ENCODE assay signal across 23 cellular contexts in genomic region chr5:105304859-105305258, GRCh38.
"Had no signal": no experiment of that assay in that cellular context is flagged by ENCODE, and none has a peak within 500 bp of the region (broad histone marks: within the 10 kb centered on the region; RNA-seq: fewer than 3 reads in every experiment).

No MANE protein-coding gene starts in this region.

- H3K27ac ChIP-seq: adrenal gland, ascending aorta, breast epithelium, coronary artery, sigmoid colon, testis, vagina had no signal

- DNase-seq: activated CD4-positive, alpha-beta T cell treated with anti-CD3 and anti-CD28 coated beads for 36 hours; activated CD4-positive, alpha-beta T cell treated with anti-CD3 and anti-CD28 coated beads, Interleukin-2, amount 50 U/mL, for 4 hours; activated CD8-positive, alpha-beta memory T cell treated with anti-CD3 and anti-CD28 coated beads for 24 hours; activated CD8-positive, alpha-beta memory T cell treated with anti-CD3 and anti-CD28 coated beads, Interleukin-2, amount 50 U/mL, for 4 hours; activated T-cell treated with anti-CD3 and anti-CD28 coated beads, Interleukin-2, amount 50 U/mL, for 24 hours; adrenal gland; foreskin fibroblast; natural killer cell; nucleus accumbens; sigmoid colon; stimulated activated CD4-positive, alpha-beta T cell treated with anti-CD3 and anti-CD28 coated beads, Interleukin-2, amount 100 ng/mL, for 48 hours; stimulated activated naive CD4-positive, alpha-beta T cell; T-helper 9 cell; testis; trophoblast cell had no signal

- H3K36me3 ChIP-seq: adrenal gland, ascending aorta, breast epithelium, sigmoid colon, vagina had no signal

- H3K4me3 ChIP-seq: adrenal gland, ascending aorta, breast epithelium, coronary artery, lung, sigmoid colon, testis, vagina had no signal

- H3K4me1 ChIP-seq: adrenal gland, ascending aorta, breast epithelium, sigmoid colon, testis, vagina had no signal

- H3K4me1 Mint-ChIP-seq: activated CD4-positive, alpha-beta T cell treated with anti-CD3 and anti-CD28 coated beads for 36 hours; activated T-helper 17 cell treated with anti-CD3 and anti-CD28 coated beads, Interleukin-2, amount 50 U/mL, for 72 hours; natural killer cell had no signal

- H3K27ac Mint-ChIP-seq: activated CD4-positive, alpha-beta T cell treated with anti-CD3 and anti-CD28 coated beads for 36 hours; activated naive CD8-positive, alpha-beta T cell; activated T-cell treated with anti-CD3 and anti-CD28 coated beads, Interleukin-2, amount 50 U/mL, for 24 hours; activated T-helper 17 cell treated with anti-CD3 and anti-CD28 coated beads, Interleukin-2, amount 50 U/mL, for 72 hours; natural killer cell had no signal

- H3K27me3 Mint-ChIP-seq: activated CD4-positive, alpha-beta T cell treated with anti-CD3 and anti-CD28 coated beads for 36 hours; activated naive CD8-positive, alpha-beta T cell; activated T-cell treated with anti-CD3 and anti-CD28 coated beads, Interleukin-2, amount 50 U/mL, for 24 hours; activated T-helper 17 cell treated with anti-CD3 and anti-CD28 coated beads, Interleukin-2, amount 50 U/mL, for 72 hours had no signal

- H3K36me3 Mint-ChIP-seq: activated naive CD8-positive, alpha-beta T cell; natural killer cell had no signal

- H3K4me3 Mint-ChIP-seq: activated CD4-positive, alpha-beta T cell treated with anti-CD3 and anti-CD28 coated beads for 36 hours; activated naive CD8-positive, alpha-beta T cell; activated T-cell treated with anti-CD3 and anti-CD28 coated beads, Interleukin-2, amount 50 U/mL, for 24 hours; activated T-helper 17 cell treated with anti-CD3 and anti-CD28 coated beads, Interleukin-2, amount 50 U/mL, for 72 hours; natural killer cell had no signal

- ATAC-seq: activated CD4-positive, alpha-beta T cell treated with anti-CD3 and anti-CD28 coated beads for 36 hours; activated T-helper 17 cell treated with anti-CD3 and anti-CD28 coated beads, Interleukin-2, amount 50 U/mL, for 72 hours; left lobe of liver; natural killer cell had no signal

- H3K9me3 ChIP-seq: adrenal gland, ascending aorta, breast epithelium, sigmoid colon, testis, vagina had no signal

- H3K27me3 ChIP-seq: adrenal gland, ascending aorta, breast epithelium, sigmoid colon, testis, vagina had no signal
